Comparison of ENCODE assay signal across 16 cellular contexts in genomic region chr9:124021385-124021769, GRCh38. TPM values are rescaled to one million over a fixed set of nuclear protein-coding genes. Genes with fewer than 3 reads are reported as not detected.
A peak's percentile ranks its signal among the peaks of the same experiment; 100 is the strongest.
DNase-seq lines count a peak whose midpoint lies in the region; ATAC-seq, FAIRE-seq and TF ChIP-seq lines count a peak whose summit lies in the region.
"Had no signal": no experiment of that assay in that cellular context is flagged by ENCODE, and none has a peak within 500 bp of the region (broad histone marks: within the 10 kb centered on the region; RNA-seq: fewer than 3 reads in every experiment).

No MANE protein-coding gene starts in this region.

- H3K4me2 ChIP-seq in OCI-LY3 (ENCODE audit: low read length) (peak overlapping the region; percentile 16), H1 (ENCODE audit: insufficient read depth in 1 of 2, low read depth in 2 of 2, low read length in 2 of 2) (peak overlapping the region; percentile 37 to 67), GM23248 (ENCODE audit: unreplicated experiment) (no peak overlapping the region)
- H3K4me2 ChIP-seq: A549 had no signal

- no peaks in the 10 kb centered on the region for H3K36me3 Mint-ChIP-seq in activated naive CD8-positive, alpha-beta T cell treated with anti-CD3 and anti-CD28 coated beads, Interleukin-2, amount 50 U/mL, for 24 hours (ENCODE audit: low read depth)
- no peaks in the 10 kb centered on the region for H3K36me3 Mint-ChIP-seq in activated naive CD8-positive, alpha-beta T cell treated with anti-CD3 and anti-CD28 coated beads for 36 hours

- H3K79me2 ChIP-seq in OCI-LY3 (ENCODE audit: low read length) = no peaks in the 10 kb centered on the region
- no peaks in the 10 kb centered on the region for H3K79me2 ChIP-seq in H1 (ENCODE audit: control insufficient read depth in 1 of 2, insufficient read depth in 2 of 2, low read length in 2 of 2)
- H3K79me2 ChIP-seq in GM23248 (ENCODE audit: insufficient read depth) = no peaks in the 10 kb centered on the region

- no peak overlapping the region for H3K56ac ChIP-seq in H1 (replicated peaks; ENCODE audit: insufficient read length, low read depth, low read length)

- no peak for TF ChIP-seq RAD21 in H1 (IDR thresholded peaks at IDR 0.05 in 1 of 2, conservative IDR thresholded peaks at IDR 0.05 in 1 of 2; ENCODE audit: low read depth in 2 of 2, low read length in 2 of 2)

- H4K91ac ChIP-seq in H1 (replicated peaks; ENCODE audit: insufficient read length, low read length) = no peak overlapping the region

- H2BK120ac ChIP-seq in H1 (replicated peaks; ENCODE audit: low read depth, low read length) = no peak overlapping the region

- H3K27me3 ChIP-seq in OCI-LY3 (ENCODE audit: low read depth, low read length) (peaks cover 32% of the 10 kb centered on the region), H1 (replicated peaks in 1 of 4; ENCODE audit: control insufficient read depth in 3 of 4, extremely low read depth in 1 of 4, insufficient read depth in 3 of 4, low read length in 3 of 4) (peaks cover 44 to 80% (median 64%) of the 10 kb centered on the region in 4 experiments), GM23248 (replicated peaks; ENCODE audit: insufficient read depth) (peaks cover 92% of the 10 kb centered on the region)

- no peak overlapping the region for H3K9ac ChIP-seq in OCI-LY3 (ENCODE audit: low read length)
- H3K9ac ChIP-seq in H1 (replicated peaks in 1 of 4; ENCODE audit: extremely low read depth in 1 of 4, low read depth in 3 of 4, low read length in 3 of 4) = no peak overlapping the region
- no peak overlapping the region for H3K9ac ChIP-seq in GM23248

- H3K36me3 ChIP-seq in OCI-LY3 (replicated peaks; ENCODE audit: low read depth, low read length) = no peaks in the 10 kb centered on the region
- no peaks in the 10 kb centered on the region for H3K36me3 ChIP-seq in H1 (ENCODE audit: control insufficient read depth in 2 of 4, insufficient read depth in 4 of 4, low read length in 3 of 4)
- no peaks in the 10 kb centered on the region for H3K36me3 ChIP-seq in GM23248 (ENCODE audit: low read depth)

- no peak overlapping the region for H4K5ac ChIP-seq in H1 (ENCODE audit: insufficient read length, low read depth, low read length)

- H3K4me1 Mint-ChIP-seq in activated naive CD8-positive, alpha-beta T cell treated with anti-CD3 and anti-CD28 coated beads, Interleukin-2, amount 50 U/mL, for 24 hours = peaks cover 24% of the 10 kb centered on the region
- peaks cover 25% of the 10 kb centered on the region for H3K4me1 Mint-ChIP-seq in activated naive CD8-positive, alpha-beta T cell treated with anti-CD3 and anti-CD28 coated beads for 36 hours

- 27% methylated on average over 5 of the region's 5 CpGs; no CpG with 5 or more reads in 1 of the 2 experiments for WGBS in H1 (ENCODE audit: extremely low coverage in 1 of 2, insufficient coverage in 1 of 2, insufficient read length in 1 of 2, insufficient replicate concordance in 2 of 2, low coverage in 1 of 2, low lambda C conversion rate in 2 of 2, missing lambda C conversion rate in 1 of 2), 2 experiments
- 80 to 82% methylated on average over 5 of the region's 5 CpGs for WGBS in GM23248 (ENCODE audit: low coverage in 1 of 2, low lambda C conversion rate in 2 of 2, missing lambda C conversion rate in 2 of 2), 2 experiments

- no peak for TF ChIP-seq CTCF in OCI-LY3 (IDR thresholded peaks at IDR 0.05; ENCODE audit: low read depth, low read length)
- no peak for TF ChIP-seq CTCF in H1 (IDR thresholded peaks at IDR 0.05; ENCODE audit: control extremely low read depth in 1 of 3, insufficient read depth in 1 of 3, low read depth in 1 of 3, low read length in 3 of 3)

- H3K14ac ChIP-seq in H1 (ENCODE audit: insufficient read length) = no peak overlapping the region

- POLR2A ChIA-PET in H1 (lab: Charles Lee; ENCODE audit: partially characterized antibody) = interaction anchor here (0.9 to 1.4 kb wide), 2 partner anchors 10 to 16 kb away, joined by 3 to 4 read pairs; partner anchors contain the start of gene LHX2

- H3F3A ChIP-seq in GM23248 (ENCODE audit: insufficient read depth) = no peaks in the 10 kb centered on the region

- CTCF ChIA-PET in H1 (lab: Charles Lee; ENCODE audit: partially characterized antibody) = interaction anchor here (0.7 to 3.0 kb wide), 5 partner anchors 16 to 619 kb away, joined by 3 to 25 read pairs (median 3); no protein-coding TSS in a partner anchor

- no peaks in the 10 kb centered on the region for H3K79me1 ChIP-seq in H1 (ENCODE audit: low read depth, low read length)

- H3K27me3 Mint-ChIP-seq in activated naive CD8-positive, alpha-beta T cell treated with anti-CD3 and anti-CD28 coated beads, Interleukin-2, amount 50 U/mL, for 24 hours = peaks cover 84% of the 10 kb centered on the region
- H3K27me3 Mint-ChIP-seq in activated naive CD8-positive, alpha-beta T cell treated with anti-CD3 and anti-CD28 coated beads for 36 hours = peaks cover 95% of the 10 kb centered on the region

- no peak overlapping the region for H3K4me3 Mint-ChIP-seq in activated naive CD8-positive, alpha-beta T cell treated with anti-CD3 and anti-CD28 coated beads, Interleukin-2, amount 50 U/mL, for 24 hours
- no peak overlapping the region for H3K4me3 Mint-ChIP-seq in activated naive CD8-positive, alpha-beta T cell treated with anti-CD3 and anti-CD28 coated beads for 36 hours

- no peak overlapping the region for H3K4ac ChIP-seq in H1 (replicated peaks; ENCODE audit: insufficient read length, low read depth, low read length)

- H2BK12ac ChIP-seq in H1 (ENCODE audit: low read depth, low read length) = 0 out of 2 replicates have a peak overlapping the region, but pooled peaks have one; percentile 60

- no peak overlapping the region for H2BK15ac ChIP-seq in H1 (ENCODE audit: low read length)

- no peak overlapping the region for H3K23ac ChIP-seq in H1 (ENCODE audit: insufficient read length)

- no peak overlapping the region for H2AK5ac ChIP-seq in H1 (ENCODE audit: low read depth, low read length)

- H3K27ac Mint-ChIP-seq in activated naive CD8-positive, alpha-beta T cell treated with anti-CD3 and anti-CD28 coated beads, Interleukin-2, amount 50 U/mL, for 24 hours = peak overlapping the region; percentile 15
- no peak overlapping the region for H3K27ac Mint-ChIP-seq in activated naive CD8-positive, alpha-beta T cell treated with anti-CD3 and anti-CD28 coated beads for 36 hours

- no peaks in the 10 kb centered on the region for H3K9me3 Mint-ChIP-seq in activated naive CD8-positive, alpha-beta T cell treated with anti-CD3 and anti-CD28 coated beads, Interleukin-2, amount 50 U/mL, for 24 hours
- no peaks in the 10 kb centered on the region for H3K9me3 Mint-ChIP-seq in activated naive CD8-positive, alpha-beta T cell treated with anti-CD3 and anti-CD28 coated beads for 36 hours

- no peak for ATAC-seq in activated naive CD8-positive, alpha-beta T cell treated with anti-CD3 and anti-CD28 coated beads, Interleukin-2, amount 50 U/mL, for 24 hours
- ATAC-seq: A549 had no signal

- no peak overlapping the region for H3K27ac ChIP-seq in OCI-LY3 (ENCODE audit: low read length)
- no peak overlapping the region for H3K27ac ChIP-seq in H1 (ENCODE audit: low read depth, low read length)
- H3K27ac ChIP-seq in GM23248 = no peak overlapping the region
- H3K27ac ChIP-seq: A549 had no signal

- peaks cover 9% of the 10 kb centered on the region; the same call in 1 of the 2 replicates for H3K23me2 ChIP-seq in H1 (ENCODE audit: low read depth, low read length)

- in situ Hi-C loops in GM23248 (cut with MboI) = no loop called here

- H2BK5ac ChIP-seq in H1 (ENCODE audit: low read depth, low read length) = no peak overlapping the region

- no peak overlapping the region for H2BK20ac ChIP-seq in H1 (ENCODE audit: low read length)

- no peaks in the 10 kb centered on the region for H3K9me3 ChIP-seq in OCI-LY3 (ENCODE audit: insufficient read depth, low read length)
- no peaks in the 10 kb centered on the region for H3K9me3 ChIP-seq in H1 (ENCODE audit: insufficient read depth in 2 of 2, low read depth in 1 of 2, low read length in 1 of 2)
- no peaks in the 10 kb centered on the region for H3K9me3 ChIP-seq in GM23248 (ENCODE audit: low read depth)
- H3K9me3 ChIP-seq: A549 had no signal

- H2AFZ ChIP-seq in OCI-LY3 (ENCODE audit: low read depth, low read length) = no peak overlapping the region
- H2AFZ ChIP-seq in H1 (ENCODE audit: low read length) = no peak overlapping the region
- H2AFZ ChIP-seq in GM23248 = no peak overlapping the region

- H3K4me1 ChIP-seq in OCI-LY3 (ENCODE audit: low read length) = peaks cover 8% of the 10 kb centered on the region
- peaks cover 10 to 27% (median 16%) of the 10 kb centered on the region in 4 experiments for H3K4me1 ChIP-seq in H1 (replicated peaks in 1 of 4; ENCODE audit: control insufficient read depth in 3 of 4, insufficient read depth in 4 of 4, low read length in 3 of 4)
- H3K4me1 ChIP-seq in GM23248 (ENCODE audit: insufficient read depth) = 0 out of 2 replicates have a peak, but pooled peaks cover 5% of the 10 kb centered on the region
- H3K4me1 ChIP-seq: A549 had no signal

- H4K20me1 ChIP-seq in OCI-LY3 (ENCODE audit: insufficient read depth, low read length) (peaks cover 6% of the 10 kb centered on the region; the same call in 1 of the 2 replicates), H1 (replicated peaks in 1 of 2; ENCODE audit: control insufficient read depth in 1 of 2, insufficient read depth in 2 of 2, low read length in 2 of 2) (peaks cover 6 to 17% of the 10 kb centered on the region in 2 experiments), GM23248 (ENCODE audit: insufficient read depth) (no peaks in the 10 kb centered on the region)

- no peak overlapping the region for H3K18ac ChIP-seq in H1 (ENCODE audit: extremely low read depth, low read length)

- TF ChIP-seq POLR2A in H1 (IDR thresholded peaks at IDR 0.05; ENCODE audit: control extremely low read depth in 1 of 2, low read depth in 2 of 2, low read length in 2 of 2) = no peak

- no peak overlapping the region for H3K4me3 ChIP-seq in OCI-LY3 (ENCODE audit: low read length)
- H3K4me3 ChIP-seq in H1 (ENCODE audit: extremely low read depth in 1 of 4, insufficient read depth in 2 of 4, low read depth in 3 of 4, low read length in 4 of 4) = no peak overlapping the region
- H3K4me3 ChIP-seq in GM23248 = no peak overlapping the region
- H3K4me3 ChIP-seq: A549 had no signal

- no peak for TF ChIP-seq EP300 in H1 (IDR thresholded peaks at IDR 0.05; ENCODE audit: borderline replicate concordance in 1 of 2, low read depth in 2 of 2, low read length in 2 of 2)

- H3K9me2 ChIP-seq in GM23248 (ENCODE audit: insufficient read depth) = no peaks in the 10 kb centered on the region

- H4K8ac ChIP-seq in H1 (ENCODE audit: extremely low read depth, insufficient read depth, low read length) = no peak overlapping the region

- no peak for DNase-seq in activated naive CD8-positive, alpha-beta T cell treated with anti-CD3 and anti-CD28 coated beads, Interleukin-2, amount 50 U/mL, for 24 hours
- no peak for DNase-seq in activated naive CD8-positive, alpha-beta T cell treated with anti-CD3 and anti-CD28 coated beads for 36 hours
- no peak for DNase-seq in H1 (ENCODE audit: low read depth in 1 of 2, low spot score in 2 of 2)
- no peak for DNase-seq in epidermal melanocyte (ENCODE audit: insufficient read length, low spot score)
- DNase-seq in GM23248 = no peak
- DNase-seq in DMS79 (lab: John Stamatoyannopoulos, UW) = no peak
- DNase-seq: C1 segment of cervical spinal cord, EL, NCI-H1105, NCI-H1694 treated with DMSO at 0.1 percent for 48 hours, NCI-H2107, NCI-H2227 treated with DMSO at 0.1 percent for 48 hours, NCI-H524 treated with DMSO at 0.1 percent for 48 hours, SHP77 had no signal

- FAIRE-seq in H1 (lab: Jason Lieb, UNC) = no peak
- FAIRE-seq: A549 had no signal

RNA-seq across cellular contexts. Expression of gene LHX2, which starts 9.8 kb away (rescaled TPM):
- total RNA-seq in activated naive CD8-positive, alpha-beta T cell treated with anti-CD3 and anti-CD28 coated beads for 36 hours = not detected
- total RNA-seq in H1 (2021; fragmentation: NEBNext Ultra II Directional; extraction: Animal tissue kit (Norgen Biotek cat#: 25700)) = 0.11 and 0.17 TPM in 2 replicates
- polyA plus RNA-seq in H1 (2011; rRNA removed) (0.72 and 0.86 TPM in 2 replicates), GM23248 (2016; fragmentation: Nextera tagmentation; extraction: Ambion mirVana) (not detected in 2 replicates)
- 0.66 TPM for polyA plus RNA-seq in H1 (2011; cell fraction: cytosol; rRNA removed)
- polyA plus RNA-seq in H1 (2011; cell fraction: nucleus; rRNA removed) = 0.20 TPM
- 0.31 to 0.59 TPM (median 0.37 TPM) in 3 of 4 replicates, not detected in the other for polyA plus RNA-seq in H1 (2012, experiment 1 of 2)
- polyA plus RNA-seq in H1 (2012, experiment 2 of 2) = 0.66 TPM
- polyA plus RNA-seq in H1 (2013, experiment 1 of 2) = 0.34 TPM
- polyA plus RNA-seq in H1 (2013, experiment 2 of 2) = 0.20 TPM
- 0.49 TPM in 1 of 2 replicates, not detected in the other for polyA minus RNA-seq in H1 (2011; rRNA and poly(A)+ RNA removed)
- not detected for polyA minus RNA-seq in H1 (2011; cell fraction: cytosol; rRNA and poly(A)+ RNA removed)
- 0.50 TPM for polyA minus RNA-seq in H1 (2011; cell fraction: nucleus; rRNA and poly(A)+ RNA removed)
- not detected in 2 replicates for total RNA-seq in GM23248 (2014; rRNA removed; shearing (Covaris generic))
